Comparison of ENCODE assay signal across 25 cellular contexts in genomic region chrX:132505116-132505515, GRCh38. TPM values are rescaled to one million over a fixed set of nuclear protein-coding genes. Genes with fewer than 3 reads are reported as not detected.
DNase-seq lines count a peak whose midpoint lies in the region; ATAC-seq, FAIRE-seq and TF ChIP-seq lines count a peak whose summit lies in the region.
"Had no signal": no experiment of that assay in that cellular context is flagged by ENCODE, and none has a peak within 500 bp of the region (broad histone marks: within the 10 kb centered on the region; RNA-seq: fewer than 3 reads in every experiment).

No MANE protein-coding gene starts in this region.

- no peaks in the 10 kb centered on the region for H3K79me1 ChIP-seq in H9 (ENCODE audit: insufficient read depth, low read depth, low read length, poor library complexity, severe bottlenecking)

- H4K5ac ChIP-seq in H9 (ENCODE audit: insufficient read length, low read depth, low read length) = no peak overlapping the region

- no peak overlapping the region for H2BK120ac ChIP-seq in H9 (ENCODE audit: low read depth, low read length, poor library complexity, severe bottlenecking)

- H2BK15ac ChIP-seq in H9 (ENCODE audit: low read depth, low read length) = no peak overlapping the region

- no peaks in the 10 kb centered on the region for H3K36me3 Mint-ChIP-seq in H9 (ENCODE audit: insufficient read depth in 1 of 3, low read depth in 3 of 3)
- H3K36me3 Mint-ChIP-seq in osteocyte (ENCODE audit: unreplicated experiment) = no peaks in the 10 kb centered on the region
- H3K36me3 Mint-ChIP-seq: mesothelial cell of epicardium, T-cell had no signal

- no peak overlapping the region for H4K8ac ChIP-seq in H9 (replicated peaks; ENCODE audit: insufficient read length, low read depth, low read length)

- no peak overlapping the region for H3K4me2 ChIP-seq in H9 (ENCODE audit: insufficient read depth, insufficient read length, low read length)

- no peak for ATAC-seq in GM19328 (IDR thresholded peaks at IDR 0.05; ENCODE audit: unreplicated experiment)
- ATAC-seq: T-cell had no signal

- H3K27ac ChIP-seq in H9 (ENCODE audit: insufficient read length, low read depth, low read length) (no peak overlapping the region), small intestine (ENCODE audit: low read depth in 1 of 2, low read length in 1 of 2) (no peak overlapping the region)
- H3K27ac ChIP-seq: prostate gland had no signal

- H3T11ph ChIP-seq in H9 (ENCODE audit: low read length) = no peak overlapping the region

- no peak overlapping the region for H4K91ac ChIP-seq in H9 (ENCODE audit: insufficient read length, low read depth, low read length)

- no peak overlapping the region for H2AFZ ChIP-seq in H9 (ENCODE audit: low read length)

- H4K20me1 ChIP-seq in H9 (ENCODE audit: control insufficient read depth, insufficient read depth, insufficient read length) = no peaks in the 10 kb centered on the region

- H3K9me3 Mint-ChIP-seq in H9 (no peaks in the 10 kb centered on the region), osteocyte (ENCODE audit: unreplicated experiment) (no peaks in the 10 kb centered on the region)
- H3K9me3 Mint-ChIP-seq: activated CD4-positive, alpha-beta T cell treated with anti-CD3 and anti-CD28 coated beads, Interleukin-2, amount 10 ng/mL, durations not matched to agents 24 days and 14 days; activated T-helper 2 cell treated with anti-CD3 and anti-CD28 coated beads, Interferon-gamma antibody, Interleukin-2, Interleukin-4, amounts not matched to agents 10 μg/mL and 5 μg/mL and 100 μg/mL, durations not matched to agents 14 hours and 24 hours and 36 hours; mesothelial cell of epicardium; nephron; T-cell had no signal

- no peak overlapping the region for H3K4ac ChIP-seq in H9 (ENCODE audit: low read depth, low read length)

- H3K4me1 Mint-ChIP-seq in H9 = peaks cover 29 to 33% of the 10 kb centered on the region in 2 experiments
- H3K4me1 Mint-ChIP-seq in osteocyte (ENCODE audit: unreplicated experiment) = no peaks in the 10 kb centered on the region
- H3K4me1 Mint-ChIP-seq: activated CD4-positive, alpha-beta T cell treated with anti-CD3 and anti-CD28 coated beads, Interleukin-2, amount 10 ng/mL, durations not matched to agents 24 days and 14 days; B cell; mesothelial cell of epicardium; nephron; T-cell had no signal

- peaks cover 2% of the 10 kb centered on the region; the same call in 1 of the 2 replicates for H3K27me3 Mint-ChIP-seq in H9 (ENCODE audit: low read depth)
- H3K27me3 Mint-ChIP-seq in osteocyte (ENCODE audit: unreplicated experiment) = peaks cover 18% of the 10 kb centered on the region
- H3K27me3 Mint-ChIP-seq: B cell had no signal

- H2BK5ac ChIP-seq in H9 (ENCODE audit: insufficient read length, low read length) = no peak overlapping the region

- DNase-seq in H9 (no peak), astrocyte of the hippocampus (ENCODE audit: low read depth, low spot score) (peak; percentile 5), fibroblast of villous mesenchyme (ENCODE audit: low read depth) (peak; percentile 67), small intestine (peak; percentile 71), HUDEP-2 (lab: John Stamatoyannopoulos, UW; ENCODE audit: unreplicated experiment in 76 of 76) (no peak), osteocyte (ENCODE audit: extremely low spot score, unreplicated experiment) (no peak), ecto neural progenitor cell (ENCODE audit: low spot score) (no peak)
- DNase-seq: activated CD4-positive, alpha-beta T cell treated with anti-CD3 and anti-CD28 coated beads, Interleukin-2, amount 10 ng/mL, durations not matched to agents 24 days and 14 days; Caco-2; caudate nucleus; effector CD8-positive, alpha-beta T cell; foreskin melanocyte; Kasumi-1; kidney glomerular epithelial cell; NCI-H2107; NCI-H524 treated with DMSO at 0.1 percent for 48 hours; SHP77; T-cell had no signal

- TF ChIP-seq CTCF in H9 (conservative IDR thresholded peaks at IDR 0.05) (peak; percentile 22; the same call in 1 of the 3 replicates), fibroblast of villous mesenchyme (IDR thresholded peaks at IDR 0.05; ENCODE audit: insufficient read depth, low read depth, low read length) (no peak), osteocyte (IDR thresholded peaks at IDR 0.05) (no peak)

- no peak overlapping the region for H3K14ac ChIP-seq in H9 (ENCODE audit: insufficient read depth, low read length)

- no peaks in the 10 kb centered on the region for H3K36me3 ChIP-seq in small intestine (ENCODE audit: control insufficient read depth in 2 of 2, insufficient read depth in 2 of 2, low read length in 2 of 2)
- H3K36me3 ChIP-seq: prostate gland had no signal

- WGBS in H9 (ENCODE audit: extremely low coverage, insufficient read length, low lambda C conversion rate) = no CpG with 5 or more reads among the region's 3 CpGs
- WGBS in small intestine, 3 donors = 16 to 68% (median 38%) methylated on average over 3 of the region's 3 CpGs

- H3K4me3 ChIP-seq in fibroblast of villous mesenchyme (ENCODE audit: low read depth, low read length) (no peak overlapping the region), small intestine (ENCODE audit: low read depth in 1 of 2, low read length in 2 of 2) (no peak overlapping the region)
- H3K4me3 ChIP-seq: prostate gland had no signal

- H3K27ac Mint-ChIP-seq in H9 = no peak overlapping the region
- H3K27ac Mint-ChIP-seq in osteocyte (ENCODE audit: unreplicated experiment) = no peak overlapping the region
- H3K27ac Mint-ChIP-seq: activated CD4-positive, alpha-beta T cell treated with anti-CD3 and anti-CD28 coated beads, Interleukin-2, amount 10 ng/mL, durations not matched to agents 24 days and 14 days; activated T-helper 2 cell treated with anti-CD3 and anti-CD28 coated beads, Interferon-gamma antibody, Interleukin-2, Interleukin-4, amounts not matched to agents 10 μg/mL and 5 μg/mL and 100 μg/mL, durations not matched to agents 14 hours and 24 hours and 36 hours; B cell; mesothelial cell of epicardium; nephron; T-cell had no signal

- H3K23me2 ChIP-seq in H9 (ENCODE audit: insufficient read length, low read depth, low read length, poor library complexity, severe bottlenecking) = no peaks in the 10 kb centered on the region

- no peak overlapping the region for H3K23ac ChIP-seq in H9 (ENCODE audit: insufficient read length, low read depth, low read length)

- no peaks in the 10 kb centered on the region for H3K27me3 ChIP-seq in H9 (ENCODE audit: insufficient read depth, low read length)
- H3K27me3 ChIP-seq in small intestine (ENCODE audit: control insufficient read depth in 2 of 2, insufficient read depth in 2 of 2, low read length in 2 of 2) = no peaks in the 10 kb centered on the region

- H3K79me2 ChIP-seq in H9 (ENCODE audit: insufficient read depth, low read length) = no peaks in the 10 kb centered on the region

- H3K4me3 Mint-ChIP-seq in H9 (no peak overlapping the region), osteocyte (ENCODE audit: unreplicated experiment) (no peak overlapping the region)
- H3K4me3 Mint-ChIP-seq: activated CD4-positive, alpha-beta T cell treated with anti-CD3 and anti-CD28 coated beads, Interleukin-2, amount 10 ng/mL, durations not matched to agents 24 days and 14 days; B cell; mesothelial cell of epicardium; nephron; T-cell had no signal

- H3K4me1 ChIP-seq in H9 (ENCODE audit: insufficient read depth, low read length) = 0 out of 2 replicates have a peak, but pooled peaks cover 3% of the 10 kb centered on the region
- peaks cover 0 to 2% of the 10 kb centered on the region in 2 donors for H3K4me1 ChIP-seq in small intestine (ENCODE audit: control insufficient read depth in 2 of 2, insufficient read depth in 1 of 2, low read depth in 1 of 2, low read length in 1 of 2)
- H3K4me1 ChIP-seq: Caco-2, prostate gland had no signal

- no peak overlapping the region for H3K18ac ChIP-seq in H9 (ENCODE audit: insufficient read length, low read depth, low read length)

- H2BK12ac ChIP-seq in H9 (ENCODE audit: insufficient read length, low read depth, low read length) = no peak overlapping the region

- H3K9me3 ChIP-seq in H9 (ENCODE audit: control insufficient read depth, low read depth, low read length) (no peaks in the 10 kb centered on the region), small intestine (ENCODE audit: control insufficient read depth, low read depth) (no peaks in the 10 kb centered on the region)
- H3K9me3 ChIP-seq: Caco-2, prostate gland had no signal

- no peak overlapping the region for H2BK20ac ChIP-seq in H9 (ENCODE audit: low read depth, low read length, poor library complexity, severe bottlenecking)

- H2AK5ac ChIP-seq in H9 (ENCODE audit: insufficient read length, low read length) = no peak overlapping the region

- H3K9ac ChIP-seq in H9 (ENCODE audit: extremely low read depth, insufficient read length, low read length) = no peak overlapping the region

- H3K56ac ChIP-seq in H9 (ENCODE audit: insufficient read length, low read depth, low read length) = no peak overlapping the region

- FAIRE-seq in small intestine (lab: Jason Lieb, UNC) = peak; percentile 51
- FAIRE-seq: HTR-8/SVneo had no signal

RNA-seq across cellular contexts. Expression of gene MBNL3, which starts 16.3 kb away (rescaled TPM):
- total RNA-seq in H9 (2021) = 2.4 and 2.6 TPM in 2 replicates
- 3.9 and 4.3 TPM in 2 replicates for total RNA-seq in fibroblast of villous mesenchyme
- 1 to 10 TPM; 2.7 to 5.7 (median 4.2) TPM for polyA plus RNA-seq in small intestine
- 7.3 and 7.7 TPM in 2 replicates for total RNA-seq in osteocyte

Comparison
In these comparisons a context has a peak if more than half of its experiments do, and no peak if none do; other contexts are left out.
1. DNase-seq: peak in astrocyte of the hippocampus (single experiment), fibroblast of villous mesenchyme (single experiment) and small intestine (single experiment); none in H9 (single experiment), HUDEP-2 (0 of 76), osteocyte (single experiment) and ecto neural progenitor cell (single experiment).